In the genomic region with DNA sequence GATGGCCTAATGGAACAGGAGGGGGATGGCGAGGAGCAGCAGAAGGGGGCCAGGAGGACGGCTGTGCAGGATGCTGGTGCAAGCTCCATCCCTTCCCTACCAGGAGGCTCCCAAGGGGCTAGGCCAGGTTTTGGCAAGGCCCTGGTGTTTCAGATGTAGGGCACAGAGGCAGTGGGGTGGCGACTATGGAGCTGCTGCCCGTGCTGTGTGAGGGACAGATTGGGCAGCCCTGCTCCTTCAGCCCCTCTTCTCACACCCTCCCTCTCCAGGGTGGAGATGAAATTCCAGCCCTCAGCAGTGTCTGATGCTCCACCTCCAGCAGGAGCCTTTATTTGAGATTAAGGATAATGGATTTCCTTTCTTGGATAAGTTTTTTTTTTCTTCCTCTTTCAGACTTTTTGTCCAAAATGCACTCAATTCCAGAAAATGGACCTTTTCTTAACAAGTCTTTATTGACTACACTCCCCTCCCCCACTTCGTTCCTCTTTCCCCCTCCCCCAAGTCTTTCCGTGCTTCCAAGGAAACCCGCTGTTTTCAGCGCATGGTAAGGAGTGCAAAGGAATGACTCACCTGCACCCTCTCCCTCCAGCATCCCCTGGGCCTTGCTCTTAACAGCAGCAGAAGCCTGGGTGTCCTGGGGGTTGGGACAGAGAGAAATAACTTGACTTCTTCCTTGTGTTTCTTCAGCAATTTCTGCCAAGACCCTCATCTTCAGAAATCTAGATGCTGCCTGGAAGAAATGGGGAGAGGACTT, we compare ENCODE assay signal across 14 cellular contexts.
DNase-seq lines count a peak whose midpoint lies in the region; ATAC-seq and TF ChIP-seq lines count a peak whose summit lies in the region.
"Had no signal": no experiment of that assay in that cellular context is flagged by ENCODE, and none has a peak within 500 bp of the region (broad histone marks: within the 10 kb centered on the region; RNA-seq: fewer than 3 reads in every experiment).

No MANE protein-coding gene starts in this region.

- H3K27ac ChIP-seq in H9 (ENCODE audit: insufficient read length, low read depth, low read length): peak overlapping the region; percentile 19
- H3K27ac ChIP-seq in naive thymus-derived CD4-positive, alpha-beta T cell (ENCODE audit: low read depth, low read length): no peak overlapping the region
- H3K27ac ChIP-seq: PC-9, suprapubic skin had no signal

- H3K23me2 ChIP-seq in H9 (ENCODE audit: insufficient read length, low read depth, low read length, poor library complexity, severe bottlenecking): no peaks in the 10 kb centered on the region

- H3K27ac Mint-ChIP-seq in H9: peak overlapping the region; percentile 87 to 94 (median 93)
- H3K27ac Mint-ChIP-seq in naive thymus-derived CD4-positive, alpha-beta T cell: peak overlapping the region in 2 of 9 donors; percentile 32 to 38
- H3K27ac Mint-ChIP-seq: activated naive CD8-positive, alpha-beta T cell treated with anti-CD3 and anti-CD28 coated beads, Interleukin-2, amount 10 ng/mL, durations not matched to agents 7 days and 5 days had no signal

- H3K4me1 ChIP-seq in H9 (ENCODE audit: insufficient read depth, low read length): peaks cover 19% of the 10 kb centered on the region
- H3K4me1 ChIP-seq in naive thymus-derived CD4-positive, alpha-beta T cell (ENCODE audit: control insufficient read depth in 2 of 2, insufficient read depth in 2 of 2, low read length in 2 of 2): no peaks in the 10 kb centered on the region
- H3K4me1 ChIP-seq: suprapubic skin had no signal

- no peak for ATAC-seq in HG02763 (IDR thresholded peaks at IDR 0.05; ENCODE audit: unreplicated experiment)
- no peak for ATAC-seq in naive thymus-derived CD4-positive, alpha-beta T cell

- peak overlapping the region; percentile 77 for H3K18ac ChIP-seq in H9 (ENCODE audit: insufficient read length, low read depth, low read length)

- no peak overlapping the region for H3K23ac ChIP-seq in H9 (ENCODE audit: insufficient read length, low read depth, low read length)

- H3K79me1 ChIP-seq in H9 (ENCODE audit: insufficient read depth, low read depth, low read length, poor library complexity, severe bottlenecking): no peaks in the 10 kb centered on the region

- H2BK20ac ChIP-seq in H9 (ENCODE audit: low read depth, low read length, poor library complexity, severe bottlenecking): no peak overlapping the region

- H4K20me1 ChIP-seq in H9 (ENCODE audit: control insufficient read depth, insufficient read depth, insufficient read length): no peaks in the 10 kb centered on the region

- WGBS in H9 (ENCODE audit: extremely low coverage, insufficient read length, low lambda C conversion rate): no CpG with 5 or more reads among the region's 8 CpGs

- H4K5ac ChIP-seq in H9 (ENCODE audit: insufficient read length, low read depth, low read length): no peak overlapping the region

- peak overlapping the region; percentile 30 for H3K4me2 ChIP-seq in H9 (ENCODE audit: insufficient read depth, insufficient read length, low read length)
- H3K4me2 ChIP-seq: PC-9 had no signal

- peaks cover 0 to 4% (median 0%) of the 10 kb centered on the region in 3 experiments; a peak in 1 of 7 replicates for H3K36me3 Mint-ChIP-seq in H9 (ENCODE audit: insufficient read depth in 1 of 3, low read depth in 3 of 3)
- H3K36me3 Mint-ChIP-seq in naive thymus-derived CD4-positive, alpha-beta T cell: peaks cover 0 to 18% (median 12%) of the 10 kb centered on the region in 5 donors

- H2AK5ac ChIP-seq in H9 (ENCODE audit: insufficient read length, low read length): no peak overlapping the region

- H3K4ac ChIP-seq in H9 (ENCODE audit: low read depth, low read length): no peak overlapping the region

- peaks cover 3 to 21% of the 10 kb centered on the region in 2 experiments for H3K4me1 Mint-ChIP-seq in H9
- peaks cover 0 to 7% (median 0%) of the 10 kb centered on the region in 7 donors for H3K4me1 Mint-ChIP-seq in naive thymus-derived CD4-positive, alpha-beta T cell

- H2BK120ac ChIP-seq in H9 (ENCODE audit: low read depth, low read length, poor library complexity, severe bottlenecking): no peak overlapping the region

- H3K36me3 ChIP-seq in naive thymus-derived CD4-positive, alpha-beta T cell (ENCODE audit: control insufficient read depth in 2 of 3, insufficient read depth in 3 of 3, low read length in 3 of 3): peaks cover 0 to 18% (median 0%) of the 10 kb centered on the region in 3 experiments
- H3K36me3 ChIP-seq: suprapubic skin had no signal

- no peak overlapping the region for H2AFZ ChIP-seq in H9 (ENCODE audit: low read length)
- H2AFZ ChIP-seq: PC-9 had no signal

- H3K9me3 ChIP-seq in H9 (ENCODE audit: control insufficient read depth, low read depth, low read length) (no peaks in the 10 kb centered on the region), iPS-18c (ENCODE audit: control insufficient read depth, insufficient read depth, low read length) (no peaks in the 10 kb centered on the region)
- H3K9me3 ChIP-seq in naive thymus-derived CD4-positive, alpha-beta T cell (ENCODE audit: control insufficient read depth in 2 of 3, low read length in 3 of 3): no peaks in the 10 kb centered on the region
- H3K9me3 ChIP-seq: suprapubic skin had no signal

- H3T11ph ChIP-seq in H9 (ENCODE audit: low read length): no peak overlapping the region

- no peak overlapping the region for H2BK12ac ChIP-seq in H9 (ENCODE audit: insufficient read length, low read depth, low read length)

- H3K14ac ChIP-seq in H9 (ENCODE audit: insufficient read depth, low read length): peak overlapping the region; percentile 23

- H3K56ac ChIP-seq in H9 (ENCODE audit: insufficient read length, low read depth, low read length): no peak overlapping the region

- H3K9ac ChIP-seq in H9 (ENCODE audit: extremely low read depth, insufficient read length, low read length): no peak overlapping the region

- in situ Hi-C loops in astrocyte of the cerebellum (cut with HindIII; ENCODE audit: low sequenced_read_pairs): no loop called here

- DNase-seq in 8988T (peak; percentile 34), H9 (peak; percentile 82), astrocyte of the cerebellum (ENCODE audit: low read depth) (peak; percentile 32), NCI-H510A treated with DMSO at 0.1 percent for 48 hours (lab: John Stamatoyannopoulos, UW) (no peak)
- no peak for DNase-seq in stimulated activated naive CD4-positive, alpha-beta T cell treated with Interleukin-2 at 50 U/mL for 16 hours (lab: John Stamatoyannopoulos, UW)
- no peak for DNase-seq in naive thymus-derived CD4-positive, alpha-beta T cell
- DNase-seq: activated CD4-positive, alpha-beta T cell treated with anti-CD3 and anti-CD28 coated beads for 48 hours; activated naive CD8-positive, alpha-beta T cell treated with anti-CD3 and anti-CD28 coated beads, Interleukin-2, amount 10 ng/mL, durations not matched to agents 7 days and 5 days; activated T-cell treated with anti-CD3 and anti-CD28 coated beads, Interleukin-2, amount 50 U/mL, for 1 hour; PC-9; posterior cingulate gyrus had no signal

- no peak overlapping the region for H2BK15ac ChIP-seq in H9 (ENCODE audit: low read depth, low read length)

- TF ChIP-seq CTCF in H9 (conservative IDR thresholded peaks at IDR 0.05): no peak
- TF ChIP-seq CTCF in astrocyte of the cerebellum (IDR thresholded peaks at IDR 0.05; ENCODE audit: low read depth, low read length, missing control alignments): no peak

- no peaks in the 10 kb centered on the region for H3K27me3 ChIP-seq in H9 (ENCODE audit: insufficient read depth, low read length)
- no peaks in the 10 kb centered on the region for H3K27me3 ChIP-seq in naive thymus-derived CD4-positive, alpha-beta T cell (ENCODE audit: control insufficient read depth in 2 of 2, insufficient read depth in 2 of 2, low read length in 2 of 2)
- H3K27me3 ChIP-seq: suprapubic skin had no signal

- H3K27me3 Mint-ChIP-seq in H9 (ENCODE audit: low read depth): no peaks in the 10 kb centered on the region
- no peaks in the 10 kb centered on the region for H3K27me3 Mint-ChIP-seq in naive thymus-derived CD4-positive, alpha-beta T cell
- H3K27me3 Mint-ChIP-seq: activated naive CD8-positive, alpha-beta T cell treated with anti-CD3 and anti-CD28 coated beads, Interleukin-2, amount 10 ng/mL, durations not matched to agents 7 days and 5 days had no signal

- H2BK5ac ChIP-seq in H9 (ENCODE audit: insufficient read length, low read length): no peak overlapping the region

- CTCF ChIA-PET in naive thymus-derived CD4-positive, alpha-beta T cell (lab: Charles Lee): no interaction called here

- H3K9me3 Mint-ChIP-seq in H9: no peaks in the 10 kb centered on the region
- no peaks in the 10 kb centered on the region for H3K9me3 Mint-ChIP-seq in naive thymus-derived CD4-positive, alpha-beta T cell
- H3K9me3 Mint-ChIP-seq: activated naive CD8-positive, alpha-beta T cell treated with anti-CD3 and anti-CD28 coated beads, Interleukin-2, amount 10 ng/mL, durations not matched to agents 7 days and 5 days had no signal

- no peak overlapping the region for H4K91ac ChIP-seq in H9 (ENCODE audit: insufficient read length, low read depth, low read length)

- H4K8ac ChIP-seq in H9 (replicated peaks; ENCODE audit: insufficient read length, low read depth, low read length): no peak overlapping the region

- intact Hi-C loops in naive thymus-derived CD4-positive, alpha-beta T cell (cut with micrococcal nuclease): no loop called here

- POLR2A ChIA-PET in naive thymus-derived CD4-positive, alpha-beta T cell (lab: Charles Lee): no interaction called here

- no peaks in the 10 kb centered on the region for H3K79me2 ChIP-seq in H9 (ENCODE audit: insufficient read depth, low read length)

- H3K4me3 ChIP-seq in astrocyte of the cerebellum (ENCODE audit: low read depth, low read length) (no peak overlapping the region), iPS-18c (ENCODE audit: insufficient read depth, low read depth, low read length) (peak overlapping the region; percentile 34; the same call in 1 of the 2 replicates)
- no peak overlapping the region for H3K4me3 ChIP-seq in naive thymus-derived CD4-positive, alpha-beta T cell (ENCODE audit: low read length)
- H3K4me3 ChIP-seq: PC-9, suprapubic skin had no signal

- H3K4me3 Mint-ChIP-seq in H9: peak overlapping the region in 1 of 2 experiments; percentile 44; a peak in 2 of 5 replicates
- H3K4me3 Mint-ChIP-seq in naive thymus-derived CD4-positive, alpha-beta T cell: no peak overlapping the region
- H3K4me3 Mint-ChIP-seq: activated naive CD8-positive, alpha-beta T cell treated with anti-CD3 and anti-CD28 coated beads, Interleukin-2, amount 10 ng/mL, durations not matched to agents 7 days and 5 days had no signal

Comparison
In these comparisons a context has a peak if more than half of its experiments do, and no peak if none do; other contexts are left out.
1. DNase-seq: peak in 8988T (single experiment), H9 (single experiment) and astrocyte of the cerebellum (single experiment); none in NCI-H510A treated with DMSO at 0.1 percent for 48 hours (single experiment), stimulated activated naive CD4-positive, alpha-beta T cell treated with Interleukin-2 at 50 U/mL for 16 hours (single experiment) and naive thymus-derived CD4-positive, alpha-beta T cell (0 of 9).